In the genomic region with DNA sequence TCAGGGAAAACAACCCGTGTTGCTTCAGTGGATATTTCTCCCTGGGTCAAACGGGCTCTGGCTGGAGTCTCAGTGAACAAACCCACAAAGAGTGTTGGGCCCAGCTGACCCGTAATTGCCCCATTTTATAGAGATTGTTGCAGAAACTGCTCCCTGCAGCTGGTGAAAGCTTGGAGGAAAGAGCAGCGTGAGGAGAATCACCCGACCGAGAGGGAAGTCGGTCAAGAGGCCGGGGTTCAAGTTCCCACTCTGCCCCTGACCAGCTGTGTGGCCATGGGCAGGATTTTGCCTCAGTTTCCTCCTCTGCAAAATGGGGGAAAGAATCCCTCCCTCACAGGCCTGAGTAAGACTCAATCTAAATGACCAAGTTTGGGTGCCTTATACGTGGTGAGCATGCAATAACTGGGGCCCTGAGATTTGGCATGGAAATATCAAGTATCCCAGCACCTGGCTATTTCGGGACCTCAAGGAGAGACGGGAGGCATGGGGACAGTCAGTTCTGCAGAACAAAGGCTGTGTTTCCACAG, we compare ENCODE assay signal across 21 cellular contexts. TPM values are rescaled to one million over a fixed set of nuclear protein-coding genes. Genes with fewer than 3 reads are reported as not detected.
DNase-seq lines count a peak whose midpoint lies in the region; ATAC-seq and TF ChIP-seq lines count a peak whose summit lies in the region.
"Had no signal": no experiment of that assay in that cellular context is flagged by ENCODE, and none has a peak within 500 bp of the region (broad histone marks: within the 10 kb centered on the region; RNA-seq: fewer than 3 reads in every experiment).

No MANE protein-coding gene starts in this region.

- DNase-seq in chondrocyte (ENCODE audit: low spot score), result no peak
- peak in 1 of 2 donors; percentile 51 for DNase-seq in tibial artery
- no peak for DNase-seq in Kasumi-1 (lab: John Stamatoyannopoulos, UW)
- DNase-seq in NOMO-1 treated with DMSO at 0.1 percent for 48 hours (lab: John Stamatoyannopoulos, UW; ENCODE audit: unreplicated experiment), result no peak
- no peak for DNase-seq in HUDEP-2 (lab: John Stamatoyannopoulos, UW; ENCODE audit: unreplicated experiment in 76 of 76)
- DNase-seq: activated CD4-positive, alpha-beta memory T cell treated with anti-CD3 and anti-CD28 coated beads, Interleukin-2, amount 10 ng/mL, durations not matched to agents 7 days and 5 days; activated CD4-positive, CD25-positive, alpha-beta regulatory T cell; activated naive CD4-positive, alpha-beta T cell; COR-L47; HCEC 1CT; left cardiac atrium; mucosa of descending colon; NCI-H1105; NCI-H2081 treated with DMSO at 0.1 percent for 48 hours; NCI-H446 treated with DMSO at 0.1 percent for 48 hours; T1000 had no signal

- H3K36me3 ChIP-seq in HEK293 (ENCODE audit: control insufficient read depth in 2 of 2, insufficient read depth in 1 of 2, low read length in 2 of 2), result no peaks in the 10 kb centered on the region
- H3K36me3 ChIP-seq in mesodermal cell (ENCODE audit: control insufficient read depth, insufficient read depth, low read length), result no peaks in the 10 kb centered on the region
- no peaks in the 10 kb centered on the region for H3K36me3 ChIP-seq in tibial artery
- H3K36me3 ChIP-seq: cardiac muscle cell had no signal

- H3K9me3 Mint-ChIP-seq in chondrocyte (ENCODE audit: low read depth), result no peaks in the 10 kb centered on the region
- H3K9me3 Mint-ChIP-seq: activated CD4-positive, alpha-beta memory T cell treated with anti-CD3 and anti-CD28 coated beads, Interleukin-2, amount 10 ng/mL, durations not matched to agents 7 days and 5 days; neural crest cell had no signal

- POLR2A ChIA-PET in HEK293 (lab: Yijun Ruan, JAX), result no interaction called here

- no peaks in the 10 kb centered on the region for H3K27me3 ChIP-seq in tibial artery
- H3K27me3 ChIP-seq: cardiac muscle cell had no signal

- WGBS in mesodermal cell (ENCODE audit: insufficient coverage in 2 of 2), 2 experiments, result 91 to 95% methylated on average over 9 to 11 of the region's 11 CpGs

- H3K27ac ChIP-seq in HEK293 (ENCODE audit: extremely low read depth, low read depth, low read length), result no peak overlapping the region
- H3K27ac ChIP-seq in mesodermal cell (ENCODE audit: low read depth, low read length, severe bottlenecking), result peak overlapping the region; percentile 2
- H3K27ac ChIP-seq in tibial artery, result peak overlapping the region; percentile 84 to 89
- H3K27ac ChIP-seq: cardiac muscle cell had no signal

- no peaks in the 10 kb centered on the region for H3K9me3 ChIP-seq in HEK293 (ENCODE audit: control insufficient read depth, insufficient read depth, low read depth, low read length)
- H3K9me3 ChIP-seq in mesodermal cell (ENCODE audit: control insufficient read depth, low read length), result no peaks in the 10 kb centered on the region
- no peaks in the 10 kb centered on the region for H3K9me3 ChIP-seq in tibial artery
- H3K9me3 ChIP-seq: mucosa of descending colon had no signal

- H3K4me3 ChIP-seq in HEK293 (ENCODE audit: low read depth, low read length) (no peak overlapping the region), mesodermal cell (ENCODE audit: extremely low read depth, insufficient read depth, low read length, poor library complexity, severe bottlenecking) (no peak overlapping the region), tibial artery (no peak overlapping the region)
- H3K4me3 ChIP-seq: cardiac muscle cell, mucosa of descending colon had no signal

- no peaks in the 10 kb centered on the region for H3K36me3 Mint-ChIP-seq in chondrocyte (ENCODE audit: low read depth)

- no peaks in the 10 kb centered on the region for H3K27me3 Mint-ChIP-seq in chondrocyte (ENCODE audit: low read depth)

- peak overlapping the region; percentile 84 for H3K27ac Mint-ChIP-seq in chondrocyte (ENCODE audit: unreplicated experiment)
- H3K27ac Mint-ChIP-seq: activated CD4-positive, alpha-beta memory T cell treated with anti-CD3 and anti-CD28 coated beads, Interleukin-2, amount 10 ng/mL, durations not matched to agents 7 days and 5 days had no signal

- peaks cover 59% of the 10 kb centered on the region for H3K4me1 Mint-ChIP-seq in chondrocyte (ENCODE audit: low read depth)

- ATAC-seq in HG03139 (IDR thresholded peaks at IDR 0.05; ENCODE audit: unreplicated experiment), result no peak
- ATAC-seq: left cardiac atrium, mucosa of descending colon had no signal

- intact Hi-C loops in tibial artery (cut with DNase I; ENCODE audit: low total_unique reads), result loop anchor here (5.0 kb wide), 1 partner anchor 94 kb away; no protein-coding TSS in a partner anchor

- CTCF ChIA-PET in HEK293 (lab: Yijun Ruan, JAX), result interaction anchor here (0.6 to 4.9 kb wide), 14 partner anchors 8 to 330 kb away, joined by 3 to 49 read pairs (median 4); no protein-coding TSS in a partner anchor

- no peak for TF ChIP-seq CTCF in HEK293 (tag by site-specific recombination; IDR thresholded peaks at IDR 0.05)
- no peak for TF ChIP-seq CTCF in chondrocyte (IDR thresholded peaks at IDR 0.05)
- no peak for TF ChIP-seq CTCF in tibial artery (IDR thresholded peaks at IDR 0.05)

- H3K4me3 Mint-ChIP-seq in chondrocyte (ENCODE audit: unreplicated experiment), result no peak overlapping the region
- H3K4me3 Mint-ChIP-seq: activated CD4-positive, alpha-beta memory T cell treated with anti-CD3 and anti-CD28 coated beads, Interleukin-2, amount 10 ng/mL, durations not matched to agents 7 days and 5 days; neural crest cell had no signal

- H3K4me1 ChIP-seq in HEK293 (ENCODE audit: control insufficient read depth, insufficient read depth, low read length) (no peaks in the 10 kb centered on the region), mesodermal cell (ENCODE audit: control insufficient read depth, insufficient read depth, low read length, poor library complexity, severe bottlenecking) (peaks cover 53% of the 10 kb centered on the region), tibial artery (peaks cover 0 to 90% (median 62%) of the 10 kb centered on the region in 4 donors)

TF ChIP-seq in HEK293, 187 proteins besides CTCF, POLR2A, EP300 and RAD21:
- TF ChIP-seq ZNF600 (tag by site-specific recombination; IDR thresholded peaks at IDR 0.05), result peak; percentile 47
- TF ChIP-seq ZNF140 (tag by site-specific recombination; IDR thresholded peaks at IDR 0.05), result no peak

RNA-seq across cellular contexts. Expression of a gene that starts 1.7 kb away (rescaled TPM):
- 7.1 to 22.3 TPM (median 17.7 TPM) in 3 replicates for total RNA-seq in chondrocyte
- polyA plus RNA-seq in mesodermal cell (2013, experiment 1 of 2), result 118 TPM
- 115 TPM for polyA plus RNA-seq in mesodermal cell (2013, experiment 2 of 2)
